22 cellular contexts compared by ENCODE assay signal in the genomic region with DNA sequence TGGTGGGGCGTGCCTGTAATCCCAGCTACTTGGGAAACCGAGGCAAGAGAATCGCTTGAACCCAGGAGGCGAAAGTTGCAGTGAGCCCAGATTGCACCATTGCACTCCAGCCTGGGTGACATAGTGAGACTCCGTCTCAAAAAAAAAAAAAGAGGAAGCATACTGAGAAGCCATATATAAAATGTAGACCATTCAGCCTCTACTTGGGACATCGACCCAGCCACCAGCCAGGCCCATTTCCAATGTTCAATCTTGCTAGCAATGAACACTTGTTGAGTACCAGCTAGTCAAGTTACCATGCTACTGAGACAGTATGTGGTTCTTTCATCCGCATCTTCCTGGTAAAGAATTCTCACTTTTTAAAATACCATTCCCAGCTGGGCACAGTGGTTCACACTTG. TPM values are rescaled to one million over a fixed set of nuclear protein-coding genes. Genes with fewer than 3 reads are reported as not detected.
DNase-seq lines count a peak whose midpoint lies in the region; ATAC-seq, FAIRE-seq and TF ChIP-seq lines count a peak whose summit lies in the region.
"Had no signal": no experiment of that assay in that cellular context is flagged by ENCODE, and none has a peak within 500 bp of the region (broad histone marks: within the 10 kb centered on the region; RNA-seq: fewer than 3 reads in every experiment).

No MANE protein-coding gene starts in this region.

- dilution Hi-C loops in endothelial cell of umbilical vein (cut with MboI; ENCODE audit: extremely low pct_ligation_motif_present, low sequenced_read_pairs), result no loop called here

- no peak for TF ChIP-seq RAD21 in HCT116 (IDR thresholded peaks at IDR 0.05; ENCODE audit: low read depth)

- H3K4me1 ChIP-seq in HCT116 (ENCODE audit: control insufficient read depth in 1 of 2, insufficient read depth in 2 of 2, low read length in 2 of 2) (peaks cover 3 to 14% of the 10 kb centered on the region in 2 experiments; a peak in 3 of 4 replicates), Loucy (ENCODE audit: insufficient read depth, low read length, poor library complexity, severe bottlenecking) (no peaks in the 10 kb centered on the region), Panc1 (ENCODE audit: control insufficient read depth, insufficient read depth, low read length) (no peaks in the 10 kb centered on the region), endothelial cell of umbilical vein (ENCODE audit: control insufficient read depth, extremely low read depth, insufficient read depth, low read length) (peaks cover 21% of the 10 kb centered on the region), adrenal gland (replicated peaks in 1 of 2) (no peaks in the 10 kb centered on the region)
- H3K4me1 ChIP-seq: A549 had no signal

- CTCF ChIA-PET in HCT116 (lab: Charles Lee) (no interaction called here), Panc1 (lab: Charles Lee) (interaction anchor here (0.6 kb wide), 1 partner anchor 53 kb away, joined by 4 read pairs; no protein-coding TSS in a partner anchor), endothelial cell of umbilical vein (lab: Charles Lee) (interaction anchor here (1.2 kb wide), 1 partner anchor 12 kb away, joined by 3 read pairs; no protein-coding TSS in a partner anchor)
- CTCF ChIA-PET in CD4-positive, alpha-beta T cell (lab: Charles Lee), result no interaction called here

- no peaks in the 10 kb centered on the region for H3F3A ChIP-seq in Loucy (ENCODE audit: low read depth)

- in situ Hi-C loops in Panc1 (cut with HindIII; ENCODE audit: low pct_unique_long_range_greater_than_20kb, low sequenced_read_pairs), result no loop called here

- RAD21 ChIA-PET in HCT116 (lab: Charles Lee; ENCODE audit: low non-redundant PET in 1 of 2, low total read pairs in 2 of 2, uncharacterized antibody in 2 of 2, unreplicated experiment in 2 of 2), result no interaction called here

- H3K27me3 ChIP-seq in HCT116 (ENCODE audit: insufficient read depth, low read length), result no peaks in the 10 kb centered on the region
- H3K27me3 ChIP-seq in Loucy (ENCODE audit: insufficient read depth, low read length, poor library complexity, severe bottlenecking), result no peaks in the 10 kb centered on the region
- H3K27me3 ChIP-seq in Panc1 (ENCODE audit: control insufficient read depth, insufficient read depth, low read length), result no peaks in the 10 kb centered on the region
- H3K27me3 ChIP-seq in endothelial cell of umbilical vein (ENCODE audit: control insufficient read depth in 2 of 2, insufficient read depth in 2 of 2, low read length in 2 of 2), result no peaks in the 10 kb centered on the region
- no peaks in the 10 kb centered on the region for H3K27me3 ChIP-seq in adrenal gland
- no peaks in the 10 kb centered on the region for H3K27me3 ChIP-seq in CD4-positive, alpha-beta T cell (ENCODE audit: control insufficient read depth, insufficient read depth, low read length)

- no peak overlapping the region for H3K27ac ChIP-seq in HCT116 (ENCODE audit: low read depth, low read length)
- no peak overlapping the region for H3K27ac ChIP-seq in Panc1 (ENCODE audit: low read length)
- H3K27ac ChIP-seq in endothelial cell of umbilical vein (ENCODE audit: insufficient read depth, low read depth, low read length), result peak overlapping the region; percentile 73
- H3K27ac ChIP-seq in adrenal gland, result no peak overlapping the region
- no peak overlapping the region for H3K27ac ChIP-seq in CD4-positive, alpha-beta T cell (ENCODE audit: low read depth, low read length)
- H3K27ac ChIP-seq: A549 had no signal

- H3K79me2 ChIP-seq in HCT116 (ENCODE audit: insufficient read depth, low read length) (no peaks in the 10 kb centered on the region), Loucy (ENCODE audit: insufficient read depth, low read length) (no peaks in the 10 kb centered on the region), endothelial cell of umbilical vein (ENCODE audit: control insufficient read depth, insufficient read depth, low read length) (no peaks in the 10 kb centered on the region)

- TF ChIP-seq POLR2A in HCT116 (IDR thresholded peaks at IDR 0.05; ENCODE audit: borderline replicate concordance, extremely low read depth, insufficient read depth, insufficient read length), result no peak
- no peak for TF ChIP-seq POLR2A in endothelial cell of umbilical vein (IDR thresholded peaks at IDR 0.05; ENCODE audit: low read depth, low read length)
- TF ChIP-seq POLR2A in H54 (IDR thresholded peaks at IDR 0.05; ENCODE audit: low read depth, low read length), result no peak
- TF ChIP-seq POLR2A in adrenal gland (IDR thresholded peaks at IDR 0.05), result no peak

- FAIRE-seq in endothelial cell of umbilical vein (lab: Jason Lieb, UNC), result no peak
- FAIRE-seq in H54 (lab: Jason Lieb, UNC), result no peak
- FAIRE-seq: A549, GM12891 had no signal

- H3K36me3 Mint-ChIP-seq in CD4-positive, alpha-beta T cell (ENCODE audit: low read depth), result no peaks in the 10 kb centered on the region
- H3K36me3 Mint-ChIP-seq: CD8-positive, alpha-beta memory T cell; T-cell had no signal

- no peaks in the 10 kb centered on the region for H3K27me3 Mint-ChIP-seq in CD4-positive, alpha-beta T cell
- H3K27me3 Mint-ChIP-seq: T-cell had no signal

- DNase-seq in HCT116 (ENCODE audit: low read depth, low spot score), result no peak
- no peak for DNase-seq in Panc1 (ENCODE audit: low read depth, low spot score)
- DNase-seq in endothelial cell of umbilical vein (ENCODE audit: low read depth, low spot score), result no peak
- no peak for DNase-seq in H54 (ENCODE audit: insufficient read length, low spot score)
- DNase-seq in adrenal gland, result no peak
- no peak for DNase-seq in CD4-positive, alpha-beta T cell
- DNase-seq: C1 segment of cervical spinal cord; CD8-positive, alpha-beta memory T cell; DMS 273 treated with DMSO at 0.1 percent for 48 hours; DMS79; GF-D8; GOT3; KBM-7; NCI-H2029; NCI-H2227 treated with DMSO at 0.1 percent for 48 hours; NCI-H526 treated with DMSO at 0.1 percent for 48 hours; OCI-M1; SHP77; T-cell had no signal

- no peaks in the 10 kb centered on the region for H3K4me1 Mint-ChIP-seq in CD4-positive, alpha-beta T cell (ENCODE audit: low read depth)
- H3K4me1 Mint-ChIP-seq: CD8-positive, alpha-beta memory T cell; T-cell had no signal

- H3K9me2 ChIP-seq in HCT116 (ENCODE audit: insufficient read depth) (no peaks in the 10 kb centered on the region), Loucy (replicated peaks; ENCODE audit: low read depth, low read length) (no peaks in the 10 kb centered on the region)

- H3K4me3 Mint-ChIP-seq in CD4-positive, alpha-beta T cell, result no peak overlapping the region
- H3K4me3 Mint-ChIP-seq: CD8-positive, alpha-beta memory T cell; T-cell had no signal

- TF ChIP-seq CTCF in HCT116 (IDR thresholded peaks at IDR 0.05 in 2 of 3, conservative IDR thresholded peaks at IDR 0.05 in 1 of 3; ENCODE audit: borderline replicate concordance in 1 of 3, insufficient read depth in 1 of 3, low read depth in 2 of 3, low read length in 2 of 3) (no peak), Loucy (conservative IDR thresholded peaks at IDR 0.05; ENCODE audit: low read length) (no peak), Panc1 (IDR thresholded peaks at IDR 0.05) (no peak), endothelial cell of umbilical vein (IDR thresholded peaks at IDR 0.05; ENCODE audit: extremely low read depth in 1 of 2, insufficient read depth in 1 of 2, low read depth in 1 of 2, low read length in 2 of 2) (no peak), adrenal gland (IDR thresholded peaks at IDR 0.05) (no peak)
- TF ChIP-seq CTCF in CD4-positive, alpha-beta T cell (IDR thresholded peaks at IDR 0.05), result no peak

- H3K4me2 ChIP-seq in HCT116 (ENCODE audit: low read length) (peak overlapping the region; percentile 49), Loucy (ENCODE audit: low read depth, low read length, poor library complexity, severe bottlenecking) (peak overlapping the region; percentile 0), endothelial cell of umbilical vein (ENCODE audit: insufficient read depth, low read length) (peak overlapping the region; percentile 30)
- H3K4me2 ChIP-seq: A549 had no signal

- H4K20me1 ChIP-seq in HCT116 (ENCODE audit: insufficient read depth), result no peaks in the 10 kb centered on the region
- no peaks in the 10 kb centered on the region for H4K20me1 ChIP-seq in Loucy (ENCODE audit: insufficient read depth, low read length, poor library complexity, severe bottlenecking)
- no peaks in the 10 kb centered on the region for H4K20me1 ChIP-seq in endothelial cell of umbilical vein (replicated peaks; ENCODE audit: control insufficient read depth, extremely low read depth, insufficient read depth, low read length)

- H2AFZ ChIP-seq in HCT116 (ENCODE audit: low read depth, low read length, poor library complexity, severe bottlenecking) (no peak overlapping the region), Loucy (ENCODE audit: low read length) (no peak overlapping the region), endothelial cell of umbilical vein (ENCODE audit: low read depth, low read length) (no peak overlapping the region)

- no peaks in the 10 kb centered on the region for H3K9me1 ChIP-seq in endothelial cell of umbilical vein (replicated peaks; ENCODE audit: control insufficient read depth, extremely low read depth, insufficient read depth, low read length)

- H3K4me3 ChIP-seq in HCT116 (replicated peaks in 1 of 2; ENCODE audit: low read depth in 1 of 2, low read length in 2 of 2) (no peak overlapping the region), Loucy (ENCODE audit: low read length, poor library complexity, severe bottlenecking) (no peak overlapping the region), Panc1 (ENCODE audit: low read depth in 2 of 2, low read length in 2 of 2) (no peak overlapping the region), endothelial cell of umbilical vein (replicated peaks in 1 of 3; ENCODE audit: insufficient read depth in 1 of 3, low read depth in 1 of 3, low read length in 3 of 3) (no peak overlapping the region), adrenal gland (no peak overlapping the region)
- H3K4me3 ChIP-seq: A549 had no signal

- H3K36me3 ChIP-seq in HCT116 (ENCODE audit: control insufficient read depth in 1 of 2, insufficient read depth in 2 of 2, low read length in 2 of 2) (no peaks in the 10 kb centered on the region), Loucy (ENCODE audit: insufficient read depth, low read length) (no peaks in the 10 kb centered on the region), Panc1 (ENCODE audit: control insufficient read depth, insufficient read depth, low read length) (no peaks in the 10 kb centered on the region), endothelial cell of umbilical vein (ENCODE audit: control insufficient read depth in 2 of 2, extremely low read depth in 1 of 2, insufficient read depth in 2 of 2, low read length in 2 of 2) (no peaks in the 10 kb centered on the region), adrenal gland (replicated peaks in 1 of 2) (no peaks in the 10 kb centered on the region)

- BruUV-seq in HCT116 (replicated peaks; lab: Mats Ljungman, UMichigan) (no TSS peak), Panc1 (replicated peaks; lab: Mats Ljungman, UMichigan) (no TSS peak), endothelial cell of umbilical vein (replicated peaks; lab: Mats Ljungman, UMichigan) (no TSS peak)

- H3K27ac Mint-ChIP-seq in CD4-positive, alpha-beta T cell, result no peak overlapping the region
- H3K27ac Mint-ChIP-seq: CD8-positive, alpha-beta memory T cell; T-cell had no signal

- H3K9ac ChIP-seq in HCT116 (ENCODE audit: low read length) (no peak overlapping the region), Loucy (ENCODE audit: low read depth, low read length, poor library complexity, severe bottlenecking) (no peak overlapping the region), endothelial cell of umbilical vein (replicated peaks; ENCODE audit: extremely low read depth, insufficient read depth, low read length) (no peak overlapping the region)

- intact Hi-C loops in HCT116 (cut with micrococcal nuclease), result no loop called here
- intact Hi-C loops in Panc1 (cut with micrococcal nuclease; ENCODE audit: unreplicated experiment), result no loop called here
- intact Hi-C loops in endothelial cell of umbilical vein (cut with micrococcal nuclease), result no loop called here
- intact Hi-C loops in adrenal gland (cut with DNase I), result no loop called here
- intact Hi-C loops in CD4-positive, alpha-beta T cell (cut with DNase I, micrococcal nuclease), result no loop called here

- WGBS in adrenal gland, 4 donors, result 89 to 96% (median 95%) methylated on average over 7 of the region's 7 CpGs

- H3K9me3 ChIP-seq in HCT116 (ENCODE audit: control insufficient read depth in 1 of 2, insufficient read depth in 1 of 2, low read depth in 1 of 2, low read length in 2 of 2) (no peaks in the 10 kb centered on the region), Loucy (ENCODE audit: insufficient read depth, low read depth, low read length) (no peaks in the 10 kb centered on the region), Panc1 (ENCODE audit: control insufficient read depth, insufficient read depth, low read depth, low read length) (no peaks in the 10 kb centered on the region), endothelial cell of umbilical vein (replicated peaks; ENCODE audit: control insufficient read depth, insufficient read depth, low read length) (no peaks in the 10 kb centered on the region), adrenal gland (replicated peaks in 1 of 3) (no peaks in the 10 kb centered on the region)
- H3K9me3 ChIP-seq in CD4-positive, alpha-beta T cell (ENCODE audit: control insufficient read depth, low read length), result no peaks in the 10 kb centered on the region
- H3K9me3 ChIP-seq: A549 had no signal

- POLR2A ChIA-PET in HCT116 (lab: Charles Lee), result no interaction called here
- POLR2A ChIA-PET in Panc1 (lab: Charles Lee), result no interaction called here
- POLR2A ChIA-PET in endothelial cell of umbilical vein (lab: Charles Lee), result no interaction called here
- POLR2A ChIA-PET in CD4-positive, alpha-beta T cell (lab: Charles Lee), result no interaction called here

- no peak for ATAC-seq in HCT116
- peak; percentile 17; the same call in 1 of the 2 replicates for ATAC-seq in Panc1
- ATAC-seq in CD4-positive, alpha-beta T cell (ENCODE audit: poor library complexity), result no peak
- ATAC-seq: A549, T-cell had no signal

- no peaks in the 10 kb centered on the region for H3K9me3 Mint-ChIP-seq in CD4-positive, alpha-beta T cell
- H3K9me3 Mint-ChIP-seq: T-cell had no signal

RNA-seq across cellular contexts. Expression of a gene that starts 33.4 kb away (rescaled TPM):
- total RNA-seq in HCT116 (2021; ENCODE audit: unreplicated experiment), result 9.2 TPM
- polyA plus RNA-seq in HCT116 (2012), result 3.2 and 4.2 TPM in 2 replicates
- total RNA-seq in Panc1 (2021; ENCODE audit: unreplicated experiment), result 103 TPM
- polyA plus RNA-seq in Panc1 (2012; ENCODE audit: insufficient read length), result 32.3 TPM
- total RNA-seq in endothelial cell of umbilical vein, result 58.3 and 59.3 TPM in 2 replicates
- polyA plus RNA-seq in endothelial cell of umbilical vein, result 9.0 and 11.1 TPM in 2 replicates
- polyA plus RNA-seq in endothelial cell of umbilical vein (2011; cell fraction: cytosol; rRNA removed), result 12.0 and 12.8 TPM in 2 replicates
- 23.2 and 24.5 TPM in 2 replicates for polyA plus RNA-seq in endothelial cell of umbilical vein (2011; cell fraction: nucleus; rRNA removed)
- polyA plus RNA-seq in endothelial cell of umbilical vein (2012), result 28.5 and 39.2 TPM in 2 replicates
- 77.4 and 82.4 TPM in 2 replicates for polyA minus RNA-seq in endothelial cell of umbilical vein
- polyA minus RNA-seq in endothelial cell of umbilical vein (2011; cell fraction: cytosol; rRNA and poly(A)+ RNA removed), result 33.1 TPM
- 69.4 and 85.4 TPM in 2 replicates for polyA minus RNA-seq in endothelial cell of umbilical vein (2011; cell fraction: nucleus; rRNA and poly(A)+ RNA removed)
- 10 to 100 TPM; 29.2 to 85.7 (median 53.9) TPM for total RNA-seq in adrenal gland
- 10 to 100 TPM in 2 of 3 donors, 1 to 10 TPM in 1; 6.5 to 28.7 (median 10.5) TPM for polyA plus RNA-seq in adrenal gland
- 1 to 10 TPM in 1 of 2 experiments, under 1 TPM in 1; 0.71 to 1.4 TPM for total RNA-seq in CD4-positive, alpha-beta T cell
- polyA plus RNA-seq: CD8-positive, alpha-beta memory T cell had no signal

Comparison
In these comparisons a context has a peak if more than half of its experiments do, and no peak if none do; other contexts are left out.
1. CTCF ChIA-PET loops: an anchor here in Panc1 (0.6 kb wide) and endothelial cell of umbilical vein (1.2 kb wide); none called in HCT116 and CD4-positive, alpha-beta T cell.